ENCODE assay signal across 9 cellular contexts in genomic region chr13:93249259-93249917, GRCh38. TPM values are rescaled to one million over a fixed set of nuclear protein-coding genes. Genes with fewer than 3 reads are reported as not detected.
DNase-seq lines count a peak whose midpoint lies in the region; ATAC-seq, FAIRE-seq and TF ChIP-seq lines count a peak whose summit lies in the region.
"Had no signal": no experiment of that assay in that cellular context is flagged by ENCODE, and none has a peak within 500 bp of the region (broad histone marks: within the 10 kb centered on the region; RNA-seq: fewer than 3 reads in every experiment).

No MANE protein-coding gene starts in this region.

- peak; percentile 100 for FAIRE-seq in A204.1 (lab: Jason Lieb, UNC)

- H3K4me1 ChIP-seq in gastroesophageal sphincter (no peaks in the 10 kb centered on the region), colonic mucosa (no peaks in the 10 kb centered on the region)

- TF ChIP-seq POLR2A in gastroesophageal sphincter (IDR thresholded peaks at IDR 0.05) = no peak

- WGBS in gastroesophageal sphincter (ENCODE audit: low coverage in 1 of 2), 2 donors = 72 to 96% methylated on average over 2 to 3 of the region's 3 CpGs

- H3K36me3 ChIP-seq in gastroesophageal sphincter = no peaks in the 10 kb centered on the region
- no peaks in the 10 kb centered on the region for H3K36me3 ChIP-seq in colonic mucosa

- no peak overlapping the region for H3K27ac ChIP-seq in gastroesophageal sphincter
- H3K27ac ChIP-seq in colonic mucosa = no peak overlapping the region

- H3K9ac ChIP-seq in colonic mucosa (ENCODE audit: low read depth in 2 of 2, low read length in 2 of 2) = no peak overlapping the region

- TF ChIP-seq EP300 in gastroesophageal sphincter (IDR thresholded peaks at IDR 0.05) = no peak

- H3K9me3 ChIP-seq in gastroesophageal sphincter (no peaks in the 10 kb centered on the region), colonic mucosa (no peaks in the 10 kb centered on the region)

- ATAC-seq in gastroesophageal sphincter = no peak

- H3K27me3 ChIP-seq in gastroesophageal sphincter (no peaks in the 10 kb centered on the region), colonic mucosa (no peaks in the 10 kb centered on the region)

- no peak for TF ChIP-seq CTCF in HFF-Myc (IDR thresholded peaks at IDR 0.05; ENCODE audit: low read depth, low read length, missing control alignments)
- TF ChIP-seq CTCF in gastroesophageal sphincter (IDR thresholded peaks at IDR 0.05) = no peak
- no peak for TF ChIP-seq CTCF in colonic mucosa (IDR thresholded peaks at IDR 0.05)

- intact Hi-C loops in colonic mucosa (cut with DNase I) = no loop called here

- DNase-seq in HFF-Myc (ENCODE audit: extremely low read depth, low read depth) (peak; percentile 87), amniotic epithelial cell (ENCODE audit: low read depth) (peak; percentile 85), islet precursor cell (peak; percentile 77), dermis blood vessel endothelial cell (no peak), colonic mucosa (no peak), KG1 (lab: John Stamatoyannopoulos, UW) (no peak)
- DNase-seq: CD4-positive, alpha-beta memory T cell had no signal

- H3K4me3 ChIP-seq in HFF-Myc (replicated peaks; ENCODE audit: low read depth, low read length) (no peak overlapping the region), gastroesophageal sphincter (no peak overlapping the region), colonic mucosa (no peak overlapping the region)

RNA-seq across cellular contexts. Expression of gene GPC6, which starts 22.8 kb away (rescaled TPM):
- total RNA-seq in gastroesophageal sphincter (10 to 100 TPM; 13.7 to 21.7 (median 16.5) TPM), dermis blood vessel endothelial cell (0.14 and 0.17 TPM in 2 replicates), colonic mucosa (1 to 10 TPM; 2.3 to 4.0 TPM)
- total RNA-seq: CD4-positive, alpha-beta memory T cell had no signal

Comparison
In these comparisons a context has a peak if more than half of its experiments do, and no peak if none do; other contexts are left out.
1. DNase-seq: peak in HFF-Myc (single experiment), amniotic epithelial cell (single experiment) and islet precursor cell (single experiment); none in dermis blood vessel endothelial cell (single experiment), colonic mucosa (single experiment) and KG1 (single experiment).